10 cellular contexts compared by ENCODE assay signal in the genomic region with DNA sequence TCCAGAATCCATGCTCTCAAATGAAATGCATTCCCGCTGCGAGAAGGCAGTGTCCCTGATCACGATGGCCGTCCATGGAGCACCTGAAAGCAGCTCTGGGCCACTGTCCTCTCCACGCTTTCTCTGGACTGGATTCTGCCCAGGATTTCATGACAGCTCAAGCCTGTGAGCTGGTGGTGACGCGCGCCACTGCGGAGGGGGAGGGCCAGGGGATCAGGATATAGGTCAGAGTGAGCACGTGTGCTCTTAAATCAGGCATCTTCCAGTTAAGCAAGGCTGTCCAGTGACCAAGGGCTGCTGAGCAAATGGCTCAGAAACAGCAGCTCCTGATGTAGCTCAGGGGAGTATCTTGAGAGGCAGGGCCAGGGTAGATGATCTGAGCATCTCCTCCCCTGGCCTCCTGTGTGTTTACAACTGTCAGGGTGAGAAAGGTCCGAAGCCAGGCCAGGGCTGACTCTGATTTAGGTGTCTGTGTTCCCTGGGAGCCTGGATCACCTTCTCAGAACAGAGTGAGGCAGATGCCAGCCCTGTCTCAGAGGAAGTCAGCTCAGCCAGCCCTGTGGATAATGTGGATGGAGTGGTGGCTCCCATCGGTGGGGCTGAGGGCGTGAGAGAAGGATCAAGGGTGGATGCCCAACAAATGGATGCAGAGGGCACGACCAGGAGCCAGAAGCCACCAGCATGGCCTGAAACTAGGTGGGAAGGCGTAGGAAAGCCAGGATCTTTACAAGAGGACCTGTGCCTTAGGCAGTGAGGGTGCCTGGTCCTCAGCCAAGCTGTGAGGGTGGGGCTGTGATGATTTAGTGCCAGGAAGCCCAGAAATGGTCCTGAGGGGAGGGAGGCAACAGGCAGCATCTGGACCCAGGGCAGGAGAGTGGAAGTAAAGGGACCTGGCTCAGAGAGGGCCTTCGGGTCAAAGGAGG. TPM values are rescaled to one million over a fixed set of nuclear protein-coding genes. Genes with fewer than 3 reads are reported as not detected.
DNase-seq lines count a peak whose midpoint lies in the region; ATAC-seq, FAIRE-seq and TF ChIP-seq lines count a peak whose summit lies in the region.
"Had no signal": no experiment of that assay in that cellular context is flagged by ENCODE, and none has a peak within 500 bp of the region (broad histone marks: within the 10 kb centered on the region; RNA-seq: fewer than 3 reads in every experiment).

No MANE protein-coding gene starts in this region.

- peak overlapping the region; percentile 44 for H3K27ac Mint-ChIP-seq in T-helper 2 cell treated with Interferon-gamma antibody and Interleukin-4, amounts not matched to agents 5 μg/mL and 100 μg/mL, for 36 hours

- H3K9me3 Mint-ChIP-seq in T-helper 2 cell treated with Interferon-gamma antibody and Interleukin-4, amounts not matched to agents 5 μg/mL and 100 μg/mL, for 36 hours, result no peaks in the 10 kb centered on the region

- no peak overlapping the region for H3K4me3 ChIP-seq in K562
- peak overlapping the region in 1 of 5 donors; percentile 10 for H3K4me3 ChIP-seq in subcutaneous abdominal adipose tissue (ENCODE audit: low read depth in 1 of 5, low read length in 5 of 5)
- no peak overlapping the region for H3K4me3 ChIP-seq in smooth muscle cell

- in situ Hi-C loops in K562 (cut with MboI), result no loop called here

- H3K4me1 Mint-ChIP-seq in T-helper 2 cell treated with Interferon-gamma antibody and Interleukin-4, amounts not matched to agents 5 μg/mL and 100 μg/mL, for 36 hours (ENCODE audit: low read depth), result peaks cover 12% of the 10 kb centered on the region

- DNase-seq in T-helper 2 cell treated with Interferon-gamma antibody and Interleukin-4, amounts not matched to agents 5 μg/mL and 100 μg/mL, for 36 hours (ENCODE audit: low spot score), result no peak
- no peak for DNase-seq in T-helper 2 cell
- no peak for DNase-seq in K562 (ENCODE audit: extremely low read depth in 1 of 4, low spot score in 3 of 4)
- DNase-seq in left kidney (ENCODE audit: low read depth, low spot score), result peak; percentile 94
- DNase-seq in smooth muscle cell (lab: John Stamatoyannopoulos, UW; ENCODE audit: unreplicated experiment), result no peak
- no peak for DNase-seq in NCI-H1048 (lab: John Stamatoyannopoulos, UW)
- DNase-seq: NCI-H526 treated with DMSO at 0.1 percent for 48 hours had no signal

- TF ChIP-seq CTCF in K562 (IDR thresholded peaks at IDR 0.05 in 2 of 3, conservative IDR thresholded peaks at IDR 0.05 in 1 of 3; ENCODE audit: insufficient read depth in 2 of 3, low read depth in 1 of 3, low read length in 3 of 3) (no peak), smooth muscle cell (IDR thresholded peaks at IDR 0.05; ENCODE audit: borderline replicate concordance, insufficient read depth, poor library complexity, severe bottlenecking) (no peak)

- H3K27ac ChIP-seq in K562 (ENCODE audit: extremely low read depth, low read depth, low read length) (no peak overlapping the region), subcutaneous abdominal adipose tissue (ENCODE audit: low read depth, low read length) (peak overlapping the region; percentile 32), smooth muscle cell (ENCODE audit: low read depth) (no peak overlapping the region)

- POLR2A ChIA-PET in K562 (lab: Yijun Ruan, JAX), result interaction anchor here (0.9 kb wide), 2 partner anchors 11 to 28 kb away, joined by 4 to 5 read pairs; no protein-coding TSS in a partner anchor

- H3K9me3 ChIP-seq in K562 (replicated peaks; ENCODE audit: control insufficient read depth, insufficient read depth, low read depth, low read length) (no peaks in the 10 kb centered on the region), subcutaneous abdominal adipose tissue (ENCODE audit: control insufficient read depth in 5 of 5, low read length in 5 of 5) (no peaks in the 10 kb centered on the region), smooth muscle cell (replicated peaks; ENCODE audit: low read depth) (no peaks in the 10 kb centered on the region)

- BruUV-seq in K562 (replicated peaks; lab: Mats Ljungman, UMichigan), result no TSS peak

- FAIRE-seq in K562 (lab: Jason Lieb, UNC), result no peak
- FAIRE-seq: GM19239 had no signal

- H2AFZ ChIP-seq in K562 (ENCODE audit: low read depth, low read length) (no peak overlapping the region), smooth muscle cell (ENCODE audit: low read depth) (no peak overlapping the region)

- H4K20me1 ChIP-seq in K562 (replicated peaks; ENCODE audit: control insufficient read depth, insufficient read depth, low read length) (no peaks in the 10 kb centered on the region), smooth muscle cell (ENCODE audit: low read depth) (peaks cover 99% of the 10 kb centered on the region)

- H3K4me1 ChIP-seq in K562 (replicated peaks in 1 of 2; ENCODE audit: control insufficient read depth in 2 of 2, insufficient read depth in 2 of 2, low read length in 2 of 2) (peaks cover 0 to 5% of the 10 kb centered on the region in 2 experiments; a peak in 2 of 5 replicates), subcutaneous abdominal adipose tissue (ENCODE audit: control insufficient read depth in 5 of 5, insufficient read depth in 5 of 5, low read length in 5 of 5) (peaks cover 10 to 35% (median 20%) of the 10 kb centered on the region in 5 donors), smooth muscle cell (ENCODE audit: low read depth) (no peaks in the 10 kb centered on the region)

- H3K4me2 ChIP-seq in K562 (ENCODE audit: insufficient read depth, low read length) (no peak overlapping the region), smooth muscle cell (no peak overlapping the region)

- intact Hi-C loops in K562 (cut with micrococcal nuclease), result no loop called here

- H3K79me2 ChIP-seq in K562 (ENCODE audit: control insufficient read depth, insufficient read depth, low read length) (no peaks in the 10 kb centered on the region), smooth muscle cell (ENCODE audit: low read depth) (peaks cover 35% of the 10 kb centered on the region)

- no peak for TF ChIP-seq POLR2A in K562 (conservative IDR thresholded peaks at IDR 0.05)

- peaks cover 39% of the 10 kb centered on the region for H3K36me3 Mint-ChIP-seq in T-helper 2 cell treated with Interferon-gamma antibody and Interleukin-4, amounts not matched to agents 5 μg/mL and 100 μg/mL, for 36 hours (ENCODE audit: low read depth)

- no peak for TF ChIP-seq RAD21 in K562 (CRISPR knock-in tag; conservative IDR thresholded peaks at IDR 0.05 in 1 of 2, IDR thresholded peaks at IDR 0.05 in 1 of 2)

- H3K36me3 ChIP-seq in K562 (ENCODE audit: control insufficient read depth, insufficient read depth, low read length) (0 out of 3 replicates have a peak, but pooled peaks cover 4% of the 10 kb centered on the region), subcutaneous abdominal adipose tissue (ENCODE audit: control insufficient read depth in 5 of 5, insufficient read depth in 5 of 5, low read length in 5 of 5) (peaks cover 6 to 50% (median 26%) of the 10 kb centered on the region in 5 donors), smooth muscle cell (ENCODE audit: low read depth) (peaks cover 6% of the 10 kb centered on the region)

- H3K9ac ChIP-seq in K562 (ENCODE audit: insufficient read depth in 1 of 2, low read depth in 2 of 2, low read length in 2 of 2) (peak overlapping the region in 1 of 2 experiments; percentile 62; a peak in 2 of 4 replicates), subcutaneous abdominal adipose tissue (ENCODE audit: low read length in 5 of 5) (peak overlapping the region in 3 of 5 donors; percentile 0 to 32 (median 26)), smooth muscle cell (ENCODE audit: low read depth) (no peak overlapping the region)

- H3K9me1 ChIP-seq in K562 (ENCODE audit: control insufficient read depth, insufficient read depth, low read length), result no peaks in the 10 kb centered on the region

- no peak for TF ChIP-seq EP300 in K562 (IDR thresholded peaks at IDR 0.05; ENCODE audit: low read length)

- H3K27me3 ChIP-seq in K562 (ENCODE audit: control insufficient read depth in 2 of 2, insufficient read depth in 2 of 2, low read length in 2 of 2) (no peaks in the 10 kb centered on the region; a peak in 1 of 5 replicates), subcutaneous abdominal adipose tissue (ENCODE audit: control insufficient read depth in 5 of 5, insufficient read depth in 4 of 5, low read length in 5 of 5) (no peaks in the 10 kb centered on the region), smooth muscle cell (ENCODE audit: low read depth) (no peaks in the 10 kb centered on the region)

- 74% methylated on average over 16 of the region's 16 CpGs for WGBS in K562 (ENCODE audit: insufficient coverage, low coverage, missing lambda C conversion rate)
- WGBS in smooth muscle cell (ENCODE audit: low lambda C conversion rate), result 90% methylated on average over 16 of the region's 16 CpGs

- H3K4me3 Mint-ChIP-seq in T-helper 2 cell treated with Interferon-gamma antibody and Interleukin-4, amounts not matched to agents 5 μg/mL and 100 μg/mL, for 36 hours, result no peak overlapping the region

- no peaks in the 10 kb centered on the region for H3K27me3 Mint-ChIP-seq in T-helper 2 cell treated with Interferon-gamma antibody and Interleukin-4, amounts not matched to agents 5 μg/mL and 100 μg/mL, for 36 hours (ENCODE audit: low read depth)

- ATAC-seq in K562 (peak; percentile 52; the same call in 2 of the 3 replicates), HG02840 (IDR thresholded peaks at IDR 0.05; ENCODE audit: low FRiP score, unreplicated experiment) (no peak)

- no peaks in the 10 kb centered on the region for H3F3A ChIP-seq in smooth muscle cell (ENCODE audit: low read depth)

- CTCF ChIA-PET in K562 (lab: Yijun Ruan, JAX; ENCODE audit: low intra/inter-chr PET ratio), result no interaction called here

TF ChIP-seq in K562, 482 proteins besides CTCF, POLR2A, EP300 and RAD21 (continues in another document):
- TF ChIP-seq SLC30A9 (CRISPR knock-in tag; IDR thresholded peaks at IDR 0.05), result no peak

RNA-seq across cellular contexts. Expression of gene ELK3, which starts 55.3 kb away (rescaled TPM):
- 2.0 and 2.1 TPM in 2 replicates for total RNA-seq in K562 (2011; cell fraction: chromatin; rRNA removed; ENCODE audit: low replicate concordance)
- total RNA-seq in K562 (2011; cell fraction: nucleolus; rRNA removed), result 0.79 and 1.0 TPM in 2 replicates
- total RNA-seq in K562 (2011; cell fraction: nucleoplasm; rRNA removed), result 1.1 and 1.7 TPM in 2 replicates
- total RNA-seq in K562 (2014; rRNA removed), result 2.0 and 3.3 TPM in 2 replicates
- total RNA-seq in K562 (2014; rRNA removed; fragmentation: Illumina TruSeq; extraction: Trizol), result 3.2 TPM in 2 replicates
- total RNA-seq in K562 (2015; rRNA removed; fragmentation: Illumina TruSeq; extraction: Trizol), result 2.9 and 3.8 TPM in 2 replicates
- 5.5 and 6.3 TPM in 2 replicates for total RNA-seq in K562 (2021)
- 0.70 and 1.5 TPM in 2 replicates for polyA plus RNA-seq in K562 (2011; rRNA removed)
- 0.80 and 2.0 TPM in 2 replicates for polyA plus RNA-seq in K562 (2011; cell fraction: cytosol; rRNA removed)
- polyA plus RNA-seq in K562 (2011; cell fraction: nucleus; rRNA removed), result 0.25 and 1.3 TPM in 2 replicates
- 4.1 and 5.0 TPM in 2 replicates for polyA plus RNA-seq in K562 (2012)
- polyA plus RNA-seq in K562 (2014; fragmentation: Illumina TruSeq; extraction: Trizol), result 4.7 and 5.1 TPM in 2 replicates
- 1 to 10 TPM; 1.6 to 1.7 TPM for polyA plus RNA-seq in K562 (2014; fragmentation: Nextera tagmentation; extraction: Ambion mirVana)
- 2.9 and 3.1 TPM in 2 replicates for polyA plus RNA-seq in K562 (2014; rRNA removed)
- polyA minus RNA-seq in K562 (2011; rRNA and poly(A)+ RNA removed), result 0.75 and 1.1 TPM in 2 replicates
- 1.5 and 2.0 TPM in 2 replicates for polyA minus RNA-seq in K562 (2011; cell fraction: cytosol; rRNA and poly(A)+ RNA removed)
- 0.67 and 0.81 TPM in 2 replicates for polyA minus RNA-seq in K562 (2011; cell fraction: nucleus; rRNA and poly(A)+ RNA removed)
- 44.3 and 45.6 TPM in 2 replicates for total RNA-seq in smooth muscle cell
- polyA plus RNA-seq in smooth muscle cell, result 36.8 and 43.1 TPM in 2 replicates
